Comparison of ENCODE assay signal across 8 cellular contexts in the genomic region with DNA sequence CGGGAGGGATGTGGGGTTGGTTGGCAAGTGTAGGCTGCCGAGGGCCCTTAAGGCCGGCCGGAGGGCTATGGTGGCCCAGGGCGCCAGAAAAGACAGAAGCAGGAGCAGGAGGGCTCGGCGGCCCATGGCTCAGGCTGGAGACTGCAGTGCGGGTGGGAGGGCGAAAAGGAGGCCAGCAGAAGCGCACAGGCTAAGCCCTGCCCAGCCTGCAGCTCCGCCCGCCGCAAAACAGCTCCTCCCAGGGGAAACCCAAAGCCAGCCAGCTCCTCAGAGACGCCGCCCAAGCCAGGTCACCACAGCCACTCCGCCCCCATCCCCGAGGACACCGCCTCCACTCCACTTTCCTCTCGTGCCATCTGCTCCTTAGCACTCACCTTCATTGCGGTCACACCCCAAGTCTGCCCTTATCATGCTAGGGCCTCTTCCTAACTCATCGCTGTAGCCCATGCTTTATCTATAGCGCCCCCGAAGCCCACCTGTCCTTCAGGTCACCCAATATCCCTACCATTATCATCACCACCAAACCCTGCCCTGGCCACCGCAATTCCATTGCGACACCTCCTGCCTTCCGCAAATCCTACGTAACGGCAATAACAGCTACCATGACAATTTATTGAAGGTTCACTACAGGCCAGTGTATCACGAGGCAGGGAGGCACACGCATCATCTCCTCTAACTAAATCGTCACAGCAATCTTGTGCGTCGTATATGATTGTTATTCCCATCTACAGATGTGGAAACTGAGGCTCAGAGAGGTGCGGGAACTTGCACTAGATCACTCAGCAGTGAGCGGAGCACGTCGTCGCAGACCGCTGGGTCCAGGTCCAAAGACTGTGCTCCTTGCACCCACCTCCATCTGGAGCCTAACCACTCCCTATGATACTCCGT. TPM values are rescaled to one million over a fixed set of nuclear protein-coding genes. Genes with fewer than 3 reads are reported as not detected.
DNase-seq lines count a peak whose midpoint lies in the region; ATAC-seq and TF ChIP-seq lines count a peak whose summit lies in the region.

A gene (minus strand): TSS at position 154 of the 888 bp plus-strand sequence. CDS start 28 bp downstream, at position 126.

- peak; percentile 84 for DNase-seq in DMS153 treated with DMSO at 0.1 percent for 48 hours (lab: John Stamatoyannopoulos, UW; ENCODE audit: unreplicated experiment)
- peak; percentile 81 for DNase-seq in Jurkat, Clone E6-1 (ENCODE audit: low read depth, low spot score)
- DNase-seq in Panc1 (ENCODE audit: low read depth, low spot score), result peak; percentile 79
- peak; percentile 94 to 96 for DNase-seq in activated T-cell treated with anti-CD3 and anti-CD28 coated beads, Interleukin-2, amount 50 U/mL, for 48 hours
- peak; percentile 97 for DNase-seq in esophagus muscularis mucosa (ENCODE audit: extremely low spot score)
- DNase-seq in myocyte (ENCODE audit: low read depth), result peak; percentile 89
- peak; percentile 91 to 94 for DNase-seq in stimulated activated CD8-positive, alpha-beta memory T cell treated with anti-CD3 and anti-CD28 coated beads, Interleukin-7, amount 100 ng/mL, for 48 hours (ENCODE audit: extremely low read depth in 1 of 2, low read depth in 1 of 2)

- TF ChIP-seq EP300 in esophagus muscularis mucosa (IDR thresholded peaks at IDR 0.05), result no peak

- BruUV-seq in Panc1 (replicated peaks; lab: Mats Ljungman, UMichigan), result no TSS peak

- H3K36me3 ChIP-seq in Panc1 (ENCODE audit: control insufficient read depth, insufficient read depth, low read length) (no peaks in the 10 kb centered on the region; the same call in 1 of the 2 replicates), esophagus muscularis mucosa (no peaks in the 10 kb centered on the region)

- ATAC-seq in GM21619 (IDR thresholded peaks at IDR 0.05; ENCODE audit: unreplicated experiment) (peak; percentile 80), Panc1 (peak; percentile 94)

- peak within 1 kb of the TSS; percentile 93 for H3K27ac ChIP-seq in Panc1 (ENCODE audit: low read length)
- H3K27ac ChIP-seq in esophagus muscularis mucosa (replicated peaks in 1 of 4), result peak within 1 kb of the TSS; percentile 92 to 96 (median 94)

- POLR2A ChIA-PET in Panc1 (lab: Charles Lee), result interaction anchor here (0.6 to 1.3 kb wide), 5 partner anchors 10 to 294 kb away, joined by 3 to 4 read pairs (median 3); a partner anchor contains a TSS

- peak within 1 kb of the TSS; percentile 85 for H3K4me3 ChIP-seq in Jurkat, Clone E6-1 (ENCODE audit: low read length)
- H3K4me3 ChIP-seq in Panc1 (ENCODE audit: low read depth in 2 of 2, low read length in 2 of 2) (peak within 1 kb of the TSS; percentile 75 to 91), esophagus muscularis mucosa (peak within 1 kb of the TSS; percentile 68 to 83 (median 74))

- intact Hi-C loops in Panc1 (cut with micrococcal nuclease; ENCODE audit: unreplicated experiment), result loop anchor here (10.0 kb wide), 2 partner anchors 254 to 384 kb away; a partner anchor contains a TSS
- intact Hi-C loops in esophagus muscularis mucosa (cut with DNase I), result loop anchor here (2.0 to 5.0 kb wide), 5 partner anchors 34 to 387 kb away; a partner anchor contains a TSS

- H3K4me1 ChIP-seq in Panc1 (ENCODE audit: control insufficient read depth, insufficient read depth, low read length) (peaks cover 20% of the 10 kb centered on the region), esophagus muscularis mucosa (peaks cover 9 to 40% (median 31%) of the 10 kb centered on the region in 4 donors)

- TF ChIP-seq POLR2A in esophagus muscularis mucosa (IDR thresholded peaks at IDR 0.05; ENCODE audit: low read depth), result no peak

- H3K9me3 ChIP-seq in Panc1 (ENCODE audit: control insufficient read depth, insufficient read depth, low read depth, low read length) (no peaks in the 10 kb centered on the region), esophagus muscularis mucosa (no peaks in the 10 kb centered on the region)

- no peaks in the 10 kb centered on the region for H3K27me3 ChIP-seq in Panc1 (ENCODE audit: control insufficient read depth, insufficient read depth, low read length)
- H3K27me3 ChIP-seq in esophagus muscularis mucosa, result no peaks in the 10 kb centered on the region

- CTCF ChIA-PET in Panc1 (lab: Charles Lee), result interaction anchor here (0.6 to 2.3 kb wide), 4 partner anchors 27 to 393 kb away, joined by 3 to 10 read pairs (median 4); no protein-coding TSS in a partner anchor

- TF ChIP-seq CTCF in Panc1 (IDR thresholded peaks at IDR 0.05) (no peak), esophagus muscularis mucosa (IDR thresholded peaks at IDR 0.05) (peak in 1 of 3 experiments; percentile 7)

- 0% methylated on average over 31 of the region's 40 CpGs for WGBS in esophagus muscularis mucosa

- in situ Hi-C loops in Panc1 (cut with HindIII; ENCODE audit: low pct_unique_long_range_greater_than_20kb, low sequenced_read_pairs), result no loop called here

RNA-seq across cellular contexts. Expression of the gene that starts here (rescaled TPM):
- 24.0 TPM for polyA plus RNA-seq in Jurkat, Clone E6-1 (2012; ENCODE audit: insufficient read depth, insufficient read length)
- total RNA-seq in Panc1 (2021; ENCODE audit: unreplicated experiment), result 57.0 TPM
- 43.6 TPM for polyA plus RNA-seq in Panc1 (2012; ENCODE audit: insufficient read length)
- 10 to 100 TPM; 29.1 to 46.2 (median 35.0) TPM for total RNA-seq in esophagus muscularis mucosa
- 29.6 and 30.3 TPM in 2 replicates for total RNA-seq in myocyte
- polyA plus RNA-seq in myocyte (2012), result 37.2 TPM

Comparison
In these comparisons a context has a peak if more than half of its experiments do, and no peak if none do; other contexts are left out.
1. Peak in every context shown above with its lines: DNase-seq, ATAC-seq, H3K4me3 ChIP-seq and H3K27ac ChIP-seq.